33 cellular contexts compared by ENCODE assay signal in genomic region chr22:44269117-44269498, GRCh38. TPM values are rescaled to one million over a fixed set of nuclear protein-coding genes. Genes with fewer than 3 reads are reported as not detected.
"Had no signal": no experiment of that assay in that cellular context is flagged by ENCODE, and none has a peak within 500 bp of the region (broad histone marks: within the 10 kb centered on the region; RNA-seq: fewer than 3 reads in every experiment).

No MANE protein-coding gene starts in this region.

- FAIRE-seq: astrocyte, colon had no signal

- H3K36me3 Mint-ChIP-seq: activated naive CD8-positive, alpha-beta T cell; WTC11 had no signal

- H3K27me3 Mint-ChIP-seq: activated naive CD8-positive, alpha-beta T cell had no signal

- H3K27me3 ChIP-seq: brain microvascular endothelial cell, esophagus muscularis mucosa had no signal

- H3K4me3 ChIP-seq: esophagus muscularis mucosa, gastrocnemius medialis, heart left ventricle had no signal

- DNase-seq: activated CD4-positive, alpha-beta T cell treated with anti-CD3 and anti-CD28 coated beads for 1 hour; activated CD4-positive, alpha-beta T cell treated with anti-CD3 and anti-CD28 coated beads for 48 hours; activated CD4-positive, alpha-beta T cell treated with anti-CD3 and anti-CD28 coated beads, Interleukin-2, amount 50 U/mL, for 1 hour; activated CD4-positive, alpha-beta T cell treated with anti-CD3 and anti-CD28 coated beads, Interleukin-2, amount 50 U/mL, for 48 hours; activated CD8-positive, alpha-beta memory T cell treated with anti-CD3 and anti-CD28 coated beads for 24 hours; activated CD8-positive, alpha-beta T cell treated with anti-CD3 and anti-CD28 coated beads for 36 hours; activated effector memory CD4-positive, alpha-beta T cell treated with Interleukin-2 at 50 U/mL for 16 hours; activated gamma-delta T cell treated with Interleukin-2 at 50 U/mL for 16 hours; activated naive CD4-positive, alpha-beta T cell treated with anti-CD3 and anti-CD28 coated beads, Interleukin-2, amount 50 U/mL, for 16 hours; activated naive CD4-positive, alpha-beta T cell treated with Interleukin-2 at 50 U/mL for 16 hours; activated T-cell treated with anti-CD3 and anti-CD28 coated beads, Interleukin-2, amount 50 U/mL, for 4 hours; amniotic stem cell; anterior cingulate cortex; brain microvascular endothelial cell; caudate nucleus; cortex of kidney; dermis blood vessel endothelial cell; effector CD4-positive, alpha-beta T cell; effector memory CD8-positive, alpha-beta T cell; erythroblast; foreskin keratinocyte; gastrocnemius medialis; glutamatergic neuron; T-helper 2 cell had no signal

- H3K36me3 ChIP-seq: brain microvascular endothelial cell, esophagus muscularis mucosa, gastrocnemius medialis, heart left ventricle had no signal

- H3K4me3 Mint-ChIP-seq: activated CD8-positive, alpha-beta T cell treated with anti-CD3 and anti-CD28 coated beads for 36 hours; activated naive CD8-positive, alpha-beta T cell; activated T-cell treated with anti-CD3 and anti-CD28 coated beads, Interleukin-2, amount 50 U/mL, for 4 hours; activated T-helper 17 cell treated with anti-CD3 and anti-CD28 coated beads, Interleukin-2, amount 50 U/mL, for 72 hours; effector memory CD8-positive, alpha-beta T cell; WTC11 had no signal

- H3K9me3 Mint-ChIP-seq: activated CD8-positive, alpha-beta T cell treated with anti-CD3 and anti-CD28 coated beads for 36 hours; activated T-cell treated with anti-CD3 and anti-CD28 coated beads, Interleukin-2, amount 50 U/mL, for 4 hours; activated T-helper 17 cell treated with anti-CD3 and anti-CD28 coated beads, Interleukin-2, amount 50 U/mL, for 72 hours; effector memory CD8-positive, alpha-beta T cell had no signal

- H3K27ac ChIP-seq: brain microvascular endothelial cell, esophagus muscularis mucosa, foreskin keratinocyte, gastrocnemius medialis, heart left ventricle, VCaP had no signal

- H3K27ac Mint-ChIP-seq: activated CD8-positive, alpha-beta T cell treated with anti-CD3 and anti-CD28 coated beads for 36 hours; activated naive CD8-positive, alpha-beta T cell; activated T-helper 17 cell treated with anti-CD3 and anti-CD28 coated beads, Interleukin-2, amount 50 U/mL, for 72 hours; effector memory CD8-positive, alpha-beta T cell; WTC11 had no signal

- H3K9me3 ChIP-seq: esophagus muscularis mucosa, gastrocnemius medialis, heart left ventricle had no signal

- H3K4me1 Mint-ChIP-seq: activated T-helper 17 cell treated with anti-CD3 and anti-CD28 coated beads, Interleukin-2, amount 50 U/mL, for 72 hours had no signal

- H3K4me1 ChIP-seq: foreskin keratinocyte, gastrocnemius medialis had no signal

RNA-seq across cellular contexts. Expression of gene SHISAL1, which starts 43.6 kb away (rescaled TPM):
- total RNA-seq: activated CD8-positive, alpha-beta T cell treated with anti-CD3 and anti-CD28 coated beads for 36 hours; activated T-cell treated with anti-CD3 and anti-CD28 coated beads, Interleukin-2, amount 50 U/mL, for 4 hours; activated T-helper 17 cell treated with anti-CD3 and anti-CD28 coated beads, Interleukin-2, amount 50 U/mL, for 72 hours; dermis blood vessel endothelial cell; foreskin keratinocyte; T-helper 1 cell treated with Interleukin-12 subunit alpha and Interleukin-12 subunit beta and Interleukin-4 antibody, amounts not matched to agents 30 ng/mL and 1 ng/mL, for 36 hours had no signal
